Comparison of ENCODE assay signal across 8 cellular contexts in the genomic region with DNA sequence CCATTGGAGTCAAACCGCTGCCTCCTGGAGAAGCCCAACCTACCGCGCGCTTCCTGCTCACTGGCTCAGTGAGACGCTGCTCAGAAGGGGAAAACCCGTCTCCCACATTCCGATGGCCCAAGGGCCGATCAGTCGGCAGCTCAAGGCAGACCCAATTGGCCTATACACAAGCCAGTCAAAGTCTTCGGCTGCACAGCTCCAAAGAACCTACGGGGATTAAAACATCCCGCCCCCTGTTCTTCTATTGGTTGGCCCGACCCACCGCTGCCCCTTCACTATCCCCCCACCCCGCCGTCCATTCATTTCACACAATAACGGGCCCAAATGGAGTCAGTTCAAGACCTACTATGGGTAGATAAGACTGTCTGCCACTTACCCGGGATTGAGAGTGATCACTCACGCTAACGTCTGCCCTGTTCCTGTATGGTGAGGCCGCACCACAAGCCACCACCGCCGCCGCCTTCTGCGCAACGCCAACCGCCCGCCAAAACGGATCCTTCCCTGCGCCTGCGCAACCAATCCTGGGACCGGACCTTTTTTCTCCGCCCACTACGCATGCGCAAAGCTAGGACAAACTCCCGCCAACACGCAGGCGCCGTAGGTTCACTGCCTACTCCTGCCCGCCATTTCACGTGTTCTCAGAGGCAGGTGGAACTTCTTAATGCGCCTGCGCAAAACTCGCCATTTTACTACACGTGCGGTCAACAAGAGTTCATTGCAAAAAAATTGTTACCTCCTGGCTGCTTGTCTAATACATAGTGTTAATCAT.
A peak's percentile ranks its signal among the peaks of the same experiment; 100 is the strongest.
DNase-seq lines count a peak whose midpoint lies in the region; ATAC-seq and TF ChIP-seq lines count a peak whose summit lies in the region.

A gene (minus strand): TSS at position 491 of the 769 bp plus-strand sequence. CDS start 22,472 bp downstream, outside the sequence.

- no peaks in the 10 kb centered on the region for H3K9me2 ChIP-seq in OCI-LY1 (ENCODE audit: low read depth, low read length)

- peak within 1 kb of the TSS; percentile 78 for H3K4me2 ChIP-seq in OCI-LY1 (ENCODE audit: low read length)

- no peaks in the 10 kb centered on the region for H3F3A ChIP-seq in OCI-LY1 (ENCODE audit: insufficient read depth, low read length)

- H3K9ac ChIP-seq in OCI-LY1 (ENCODE audit: low read length), result peak within 1 kb of the TSS; percentile 99

- H4K20me1 ChIP-seq in OCI-LY1 (ENCODE audit: insufficient read depth, low read length), result no peaks in the 10 kb centered on the region

- H3K4me3 ChIP-seq in OCI-LY1 (ENCODE audit: low read depth, low read length, poor library complexity, severe bottlenecking) (peak within 1 kb of the TSS; percentile 85), epithelial cell of esophagus (ENCODE audit: low read length) (peak within 1 kb of the TSS; percentile 98)

- H2AFZ ChIP-seq in OCI-LY1 (ENCODE audit: low read length), result no peak within 1 kb of the TSS

- peaks cover 76% of the 10 kb centered on the region for H3K36me3 ChIP-seq in OCI-LY1 (ENCODE audit: insufficient read depth, low read length)

- H3K4me1 ChIP-seq in OCI-LY1 (ENCODE audit: insufficient read depth, low read length, severe bottlenecking), result peaks cover 59% of the 10 kb centered on the region

- ATAC-seq in GM21526 (IDR thresholded peaks at IDR 0.05; ENCODE audit: low FRiP score, unreplicated experiment), result peak; percentile 70

- TF ChIP-seq CTCF in OCI-LY1 (IDR thresholded peaks at IDR 0.05; ENCODE audit: low read length) (no peak), epithelial cell of esophagus (IDR thresholded peaks at IDR 0.05; ENCODE audit: insufficient read depth, low read depth, low read length, missing control alignments) (no peak)

- no peaks in the 10 kb centered on the region for H3K27me3 ChIP-seq in OCI-LY1 (ENCODE audit: insufficient read depth, low read length)

- no peaks in the 10 kb centered on the region for H3K9me3 ChIP-seq in OCI-LY1 (ENCODE audit: low read length)

- peaks cover 51% of the 10 kb centered on the region for H3K79me2 ChIP-seq in OCI-LY1 (ENCODE audit: insufficient read depth, low read length)

- H3K27ac ChIP-seq in OCI-LY1 (ENCODE audit: low read depth, low read length, poor library complexity, severe bottlenecking), result peak within 1 kb of the TSS; percentile 93

- DNase-seq in DMS 273 (lab: John Stamatoyannopoulos, UW; ENCODE audit: unreplicated experiment), result peak; percentile 98
- peak; percentile 92 for DNase-seq in HuH-7 (ENCODE audit: low spot score)
- peak; percentile 99 for DNase-seq in activated CD8-positive, alpha-beta memory T cell treated with anti-CD3 and anti-CD28 coated beads, Interleukin-2, amount 50 U/mL, for 48 hours
- peak; percentile 100 for DNase-seq in epithelial cell of esophagus (ENCODE audit: low read depth)
- DNase-seq in middle frontal gyrus (ENCODE audit: extremely low spot score, low spot score), result peak; percentile 99
- peak; percentile 98 to 99 for DNase-seq in stimulated activated CD8-positive, alpha-beta memory T cell treated with anti-CD3 and anti-CD28 coated beads, Interleukin-2, amount 100 ng/mL, for 48 hours (ENCODE audit: low read depth in 2 of 2)

Comparison
In these comparisons a context has a peak if more than half of its experiments do, and no peak if none do; other contexts are left out.
1. Peak in every context shown above with its lines: DNase-seq, ATAC-seq, H3K4me3 ChIP-seq and H3K27ac ChIP-seq.